Comparison of ENCODE assay signal across 1 cellular context in the genomic region with DNA sequence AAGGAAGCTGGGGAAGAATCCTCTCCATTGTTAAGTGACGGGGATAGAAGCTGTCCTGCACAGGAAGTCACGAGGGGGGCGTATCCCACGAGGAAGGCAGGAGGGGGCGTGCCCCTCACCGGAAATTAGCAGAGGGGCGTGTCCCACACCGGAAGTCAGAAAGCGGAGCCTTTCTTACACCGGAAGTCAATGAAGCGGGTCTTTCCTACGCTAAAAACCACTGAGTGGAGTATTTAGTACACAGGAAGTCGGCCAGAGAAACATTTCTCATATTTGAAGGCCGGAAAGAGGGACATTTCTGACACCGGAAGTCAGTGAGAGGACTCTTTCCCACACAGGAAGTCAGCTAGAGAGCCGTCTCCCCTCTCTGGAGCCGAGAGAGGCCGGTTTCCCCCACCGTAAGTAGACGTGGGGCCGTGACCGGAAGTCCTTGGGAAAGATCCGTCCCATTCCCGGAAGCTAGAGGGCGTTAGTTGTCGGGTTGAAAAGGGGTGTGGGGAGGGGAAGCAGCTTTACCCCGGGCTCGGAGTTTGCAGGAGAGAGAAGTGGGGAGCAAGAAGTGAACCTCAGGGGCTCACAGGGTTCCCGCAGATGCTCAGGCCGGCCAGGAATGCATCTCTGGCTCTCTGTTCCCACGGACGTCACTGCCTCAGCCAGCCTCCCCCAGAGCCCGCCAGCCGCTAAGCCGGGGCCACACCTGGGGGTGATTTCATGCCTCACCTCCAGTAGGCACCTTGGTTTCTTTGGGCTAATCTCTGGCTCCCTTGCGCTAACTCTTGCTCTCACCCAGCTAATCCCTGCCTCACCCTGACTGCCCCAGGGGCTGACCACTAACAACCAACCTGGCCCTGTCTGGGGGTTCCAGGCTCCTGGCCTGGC.
TF ChIP-seq lines count a peak whose summit lies in the region.

No MANE protein-coding gene starts in this region.

TF ChIP-seq in HEK293, 187 proteins besides CTCF, POLR2A, EP300 and RAD21 (continued from another document and continues in another):
- TF ChIP-seq, protein P1, sequence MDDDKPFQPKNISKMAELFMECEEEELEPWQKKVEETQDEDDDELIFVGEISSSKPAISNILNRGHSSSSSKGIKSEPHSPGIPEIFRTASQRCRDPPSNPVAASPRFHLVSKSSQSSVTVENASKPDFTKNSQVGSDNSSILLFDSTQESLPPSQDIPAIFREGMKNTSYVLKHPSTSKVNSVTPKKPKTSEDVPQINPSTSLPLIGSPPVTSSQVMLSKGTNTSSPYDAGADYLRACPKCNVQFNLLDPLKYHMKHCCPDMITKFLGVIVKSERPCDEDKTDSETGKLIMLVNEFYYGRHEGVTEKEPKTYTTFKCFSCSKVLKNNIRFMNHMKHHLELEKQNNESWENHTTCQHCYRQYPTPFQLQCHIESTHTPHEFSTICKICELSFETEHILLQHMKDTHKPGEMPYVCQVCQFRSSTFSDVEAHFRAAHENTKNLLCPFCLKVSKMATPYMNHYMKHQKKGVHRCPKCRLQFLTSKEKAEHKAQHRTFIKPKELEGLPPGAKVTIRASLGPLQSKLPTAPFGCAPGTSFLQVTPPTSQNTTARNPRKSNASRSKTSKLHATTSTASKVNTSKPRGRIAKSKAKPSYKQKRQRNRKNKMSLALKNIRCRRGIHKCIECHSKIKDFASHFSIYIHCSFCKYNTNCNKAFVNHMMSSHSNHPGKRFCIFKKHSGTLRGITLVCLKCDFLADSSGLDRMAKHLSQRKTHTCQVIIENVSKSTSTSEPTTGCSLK (tag by site-specific recombination; IDR thresholded peaks at IDR 0.05) = no peak
- TF ChIP-seq, protein P2, sequence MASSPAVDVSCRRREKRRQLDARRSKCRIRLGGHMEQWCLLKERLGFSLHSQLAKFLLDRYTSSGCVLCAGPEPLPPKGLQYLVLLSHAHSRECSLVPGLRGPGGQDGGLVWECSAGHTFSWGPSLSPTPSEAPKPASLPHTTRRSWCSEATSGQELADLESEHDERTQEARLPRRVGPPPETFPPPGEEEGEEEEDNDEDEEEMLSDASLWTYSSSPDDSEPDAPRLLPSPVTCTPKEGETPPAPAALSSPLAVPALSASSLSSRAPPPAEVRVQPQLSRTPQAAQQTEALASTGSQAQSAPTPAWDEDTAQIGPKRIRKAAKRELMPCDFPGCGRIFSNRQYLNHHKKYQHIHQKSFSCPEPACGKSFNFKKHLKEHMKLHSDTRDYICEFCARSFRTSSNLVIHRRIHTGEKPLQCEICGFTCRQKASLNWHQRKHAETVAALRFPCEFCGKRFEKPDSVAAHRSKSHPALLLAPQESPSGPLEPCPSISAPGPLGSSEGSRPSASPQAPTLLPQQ (tag by site-specific recombination; IDR thresholded peaks at IDR 0.05) = peak; percentile 54; the same call in 1 of the 2 replicates
- TF ChIP-seq ZNF701 (tag by site-specific recombination; IDR thresholded peaks at IDR 0.05) (no peak), SP7 (tag by site-specific recombination; IDR thresholded peaks at IDR 0.05) (peak; percentile 28; the same call in 1 of the 2 replicates), ZNF660 (tag by site-specific recombination; IDR thresholded peaks at IDR 0.05) (peak; percentile 61; the same call in 1 of the 2 replicates), KLF8 (tag by site-specific recombination; IDR thresholded peaks at IDR 0.05) (peak; percentile 78; the same call in 1 of the 2 replicates), SP2 (tag by site-specific recombination; IDR thresholded peaks at IDR 0.05) (peak; percentile 94), ZNF501 (tag by site-specific recombination; IDR thresholded peaks at IDR 0.05) (no peak), ZNF777 (tag by site-specific recombination; IDR thresholded peaks at IDR 0.05; ENCODE audit: borderline replicate concordance) (0 out of 2 replicates have a peak, but pooled peaks have one; percentile 14), ZNF654 (tag by site-specific recombination; IDR thresholded peaks at IDR 0.05; ENCODE audit: low read depth) (peak; percentile 24; the same call in 1 of the 2 replicates), ZBTB48 (tag by site-specific recombination; IDR thresholded peaks at IDR 0.05) (no peak), ZBTB21 (tag by site-specific recombination; IDR thresholded peaks at IDR 0.05) (peak; percentile 34; the same call in 1 of the 2 replicates), IKZF3 (tag by site-specific recombination; IDR thresholded peaks at IDR 0.05) (peak; percentile 79), SP3 (tag by site-specific recombination; IDR thresholded peaks at IDR 0.05) (peak; percentile 90), ZEB2 (tag by site-specific recombination; IDR thresholded peaks at IDR 0.05) (0 out of 2 replicates have a peak, but pooled peaks have one; percentile 46), ZNF514 (tag by site-specific recombination; IDR thresholded peaks at IDR 0.05) (no peak), MZF1 (tag by site-specific recombination; IDR thresholded peaks at IDR 0.05; ENCODE audit: borderline replicate concordance) (no peak), PRDM1 (tag by site-specific recombination; IDR thresholded peaks at IDR 0.05) (peak; percentile 36; the same call in 1 of the 2 replicates), GLIS1 (tag by site-specific recombination; IDR thresholded peaks at IDR 0.05) (peak; percentile 55; the same call in 1 of the 2 replicates), ZNF48 (tag by site-specific recombination; IDR thresholded peaks at IDR 0.05) (no peak), KLF1 (tag by site-specific recombination; IDR thresholded peaks at IDR 0.05) (peak; percentile 92), KLF9 (tag by site-specific recombination; IDR thresholded peaks at IDR 0.05; ENCODE audit: low read depth) (peak; percentile 100), ZNF121 (tag by site-specific recombination; IDR thresholded peaks at IDR 0.05) (no peak), SETDB1 (IDR thresholded peaks at IDR 0.05; ENCODE audit: insufficient read length, low read length) (peak; percentile 26), ZNF341 (tag by site-specific recombination; IDR thresholded peaks at IDR 0.05; ENCODE audit: low read depth) (peak; percentile 41; the same call in 1 of the 2 replicates), ZNF184 (tag by site-specific recombination; IDR thresholded peaks at IDR 0.05) (0 out of 2 replicates have a peak, but pooled peaks have one; percentile 22)
- TF ChIP-seq, protein P3, sequence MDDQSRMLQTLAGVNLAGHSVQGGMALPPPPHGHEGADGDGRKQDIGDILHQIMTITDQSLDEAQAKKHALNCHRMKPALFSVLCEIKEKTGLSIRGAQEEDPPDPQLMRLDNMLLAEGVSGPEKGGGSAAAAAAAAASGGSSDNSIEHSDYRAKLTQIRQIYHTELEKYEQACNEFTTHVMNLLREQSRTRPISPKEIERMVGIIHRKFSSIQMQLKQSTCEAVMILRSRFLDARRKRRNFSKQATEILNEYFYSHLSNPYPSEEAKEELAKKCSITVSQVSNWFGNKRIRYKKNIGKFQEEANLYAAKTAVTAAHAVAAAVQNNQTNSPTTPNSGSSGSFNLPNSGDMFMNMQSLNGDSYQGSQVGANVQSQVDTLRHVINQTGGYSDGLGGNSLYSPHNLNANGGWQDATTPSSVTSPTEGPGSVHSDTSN (CRISPR knock-in tag; IDR thresholded peaks at IDR 0.05) = 0 out of 2 replicates have a peak, but pooled peaks have one; percentile 4
- TF ChIP-seq, protein P4, sequence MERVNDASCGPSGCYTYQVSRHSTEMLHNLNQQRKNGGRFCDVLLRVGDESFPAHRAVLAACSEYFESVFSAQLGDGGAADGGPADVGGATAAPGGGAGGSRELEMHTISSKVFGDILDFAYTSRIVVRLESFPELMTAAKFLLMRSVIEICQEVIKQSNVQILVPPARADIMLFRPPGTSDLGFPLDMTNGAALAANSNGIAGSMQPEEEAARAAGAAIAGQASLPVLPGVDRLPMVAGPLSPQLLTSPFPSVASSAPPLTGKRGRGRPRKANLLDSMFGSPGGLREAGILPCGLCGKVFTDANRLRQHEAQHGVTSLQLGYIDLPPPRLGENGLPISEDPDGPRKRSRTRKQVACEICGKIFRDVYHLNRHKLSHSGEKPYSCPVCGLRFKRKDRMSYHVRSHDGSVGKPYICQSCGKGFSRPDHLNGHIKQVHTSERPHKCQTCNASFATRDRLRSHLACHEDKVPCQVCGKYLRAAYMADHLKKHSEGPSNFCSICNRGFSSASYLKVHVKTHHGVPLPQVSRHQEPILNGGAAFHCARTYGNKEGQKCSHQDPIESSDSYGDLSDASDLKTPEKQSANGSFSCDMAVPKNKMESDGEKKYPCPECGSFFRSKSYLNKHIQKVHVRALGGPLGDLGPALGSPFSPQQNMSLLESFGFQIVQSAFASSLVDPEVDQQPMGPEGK (tag by site-specific recombination; IDR thresholded peaks at IDR 0.05) = peak; percentile 78
- TF ChIP-seq, protein P5, sequence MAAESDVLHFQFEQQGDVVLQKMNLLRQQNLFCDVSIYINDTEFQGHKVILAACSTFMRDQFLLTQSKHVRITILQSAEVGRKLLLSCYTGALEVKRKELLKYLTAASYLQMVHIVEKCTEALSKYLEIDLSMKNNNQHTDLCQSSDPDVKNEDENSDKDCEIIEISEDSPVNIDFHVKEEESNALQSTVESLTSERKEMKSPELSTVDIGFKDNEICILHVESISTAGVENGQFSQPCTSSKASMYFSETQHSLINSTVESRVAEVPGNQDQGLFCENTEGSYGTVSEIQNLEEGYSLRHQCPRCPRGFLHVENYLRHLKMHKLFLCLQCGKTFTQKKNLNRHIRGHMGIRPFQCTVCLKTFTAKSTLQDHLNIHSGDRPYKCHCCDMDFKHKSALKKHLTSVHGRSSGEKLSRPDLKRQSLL (tag by site-specific recombination; IDR thresholded peaks at IDR 0.05) = no peak
- TF ChIP-seq, protein P6, sequence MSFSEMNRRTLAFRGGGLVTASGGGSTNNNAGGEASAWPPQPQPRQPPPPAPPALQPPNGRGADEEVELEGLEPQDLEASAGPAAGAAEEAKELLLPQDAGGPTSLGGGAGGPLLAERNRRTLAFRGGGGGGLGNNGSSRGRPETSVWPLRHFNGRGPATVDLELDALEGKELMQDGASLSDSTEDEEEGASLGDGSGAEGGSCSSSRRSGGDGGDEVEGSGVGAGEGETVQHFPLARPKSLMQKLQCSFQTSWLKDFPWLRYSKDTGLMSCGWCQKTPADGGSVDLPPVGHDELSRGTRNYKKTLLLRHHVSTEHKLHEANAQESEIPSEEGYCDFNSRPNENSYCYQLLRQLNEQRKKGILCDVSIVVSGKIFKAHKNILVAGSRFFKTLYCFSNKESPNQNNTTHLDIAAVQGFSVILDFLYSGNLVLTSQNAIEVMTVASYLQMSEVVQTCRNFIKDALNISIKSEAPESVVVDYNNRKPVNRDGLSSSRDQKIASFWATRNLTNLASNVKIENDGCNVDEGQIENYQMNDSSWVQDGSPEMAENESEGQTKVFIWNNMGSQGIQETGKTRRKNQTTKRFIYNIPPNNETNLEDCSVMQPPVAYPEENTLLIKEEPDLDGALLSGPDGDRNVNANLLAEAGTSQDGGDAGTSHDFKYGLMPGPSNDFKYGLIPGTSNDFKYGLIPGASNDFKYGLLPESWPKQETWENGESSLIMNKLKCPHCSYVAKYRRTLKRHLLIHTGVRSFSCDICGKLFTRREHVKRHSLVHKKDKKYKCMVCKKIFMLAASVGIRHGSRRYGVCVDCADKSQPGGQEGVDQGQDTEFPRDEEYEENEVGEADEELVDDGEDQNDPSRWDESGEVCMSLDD (tag by site-specific recombination; IDR thresholded peaks at IDR 0.05) = peak; percentile 82
- TF ChIP-seq, protein P7, sequence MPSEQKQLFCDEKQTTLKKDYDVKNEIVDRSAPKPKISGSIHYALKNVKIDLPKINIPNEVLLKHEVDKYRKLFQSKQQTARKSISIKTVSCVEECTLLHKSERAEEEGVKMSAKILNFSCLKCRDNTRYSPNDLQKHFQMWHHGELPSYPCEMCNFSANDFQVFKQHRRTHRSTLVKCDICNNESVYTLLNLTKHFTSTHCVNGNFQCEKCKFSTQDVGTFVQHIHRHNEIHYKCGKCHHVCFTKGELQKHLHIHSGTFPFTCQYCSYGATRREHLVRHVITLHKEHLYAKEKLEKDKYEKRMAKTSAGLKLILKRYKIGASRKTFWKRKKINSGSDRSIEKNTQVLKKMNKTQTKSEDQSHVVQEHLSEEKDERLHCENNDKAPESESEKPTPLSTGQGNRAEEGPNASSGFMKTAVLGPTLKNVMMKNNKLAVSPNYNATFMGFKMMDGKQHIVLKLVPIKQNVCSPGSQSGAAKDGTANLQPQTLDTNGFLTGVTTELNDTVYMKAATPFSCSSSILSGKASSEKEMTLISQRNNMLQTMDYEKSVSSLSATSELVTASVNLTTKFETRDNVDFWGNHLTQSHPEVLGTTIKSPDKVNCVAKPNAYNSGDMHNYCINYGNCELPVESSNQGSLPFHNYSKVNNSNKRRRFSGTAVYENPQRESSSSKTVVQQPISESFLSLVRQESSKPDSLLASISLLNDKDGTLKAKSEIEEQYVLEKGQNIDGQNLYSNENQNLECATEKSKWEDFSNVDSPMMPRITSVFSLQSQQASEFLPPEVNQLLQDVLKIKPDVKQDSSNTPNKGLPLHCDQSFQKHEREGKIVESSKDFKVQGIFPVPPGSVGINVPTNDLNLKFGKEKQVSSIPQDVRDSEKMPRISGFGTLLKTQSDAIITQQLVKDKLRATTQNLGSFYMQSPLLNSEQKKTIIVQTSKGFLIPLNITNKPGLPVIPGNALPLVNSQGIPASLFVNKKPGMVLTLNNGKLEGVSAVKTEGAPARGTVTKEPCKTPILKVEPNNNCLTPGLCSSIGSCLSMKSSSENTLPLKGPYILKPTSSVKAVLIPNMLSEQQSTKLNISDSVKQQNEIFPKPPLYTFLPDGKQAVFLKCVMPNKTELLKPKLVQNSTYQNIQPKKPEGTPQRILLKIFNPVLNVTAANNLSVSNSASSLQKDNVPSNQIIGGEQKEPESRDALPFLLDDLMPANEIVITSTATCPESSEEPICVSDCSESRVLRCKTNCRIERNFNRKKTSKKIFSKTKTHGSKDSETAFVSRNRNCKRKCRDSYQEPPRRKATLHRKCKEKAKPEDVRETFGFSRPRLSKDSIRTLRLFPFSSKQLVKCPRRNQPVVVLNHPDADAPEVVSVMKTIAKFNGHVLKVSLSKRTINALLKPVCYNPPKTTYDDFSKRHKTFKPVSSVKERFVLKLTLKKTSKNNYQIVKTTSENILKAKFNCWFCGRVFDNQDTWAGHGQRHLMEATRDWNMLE (tag by site-specific recombination; conservative IDR thresholded peaks at IDR 0.05; ENCODE audit: low read depth) = peak; percentile 100
- TF ChIP-seq, protein P8, sequence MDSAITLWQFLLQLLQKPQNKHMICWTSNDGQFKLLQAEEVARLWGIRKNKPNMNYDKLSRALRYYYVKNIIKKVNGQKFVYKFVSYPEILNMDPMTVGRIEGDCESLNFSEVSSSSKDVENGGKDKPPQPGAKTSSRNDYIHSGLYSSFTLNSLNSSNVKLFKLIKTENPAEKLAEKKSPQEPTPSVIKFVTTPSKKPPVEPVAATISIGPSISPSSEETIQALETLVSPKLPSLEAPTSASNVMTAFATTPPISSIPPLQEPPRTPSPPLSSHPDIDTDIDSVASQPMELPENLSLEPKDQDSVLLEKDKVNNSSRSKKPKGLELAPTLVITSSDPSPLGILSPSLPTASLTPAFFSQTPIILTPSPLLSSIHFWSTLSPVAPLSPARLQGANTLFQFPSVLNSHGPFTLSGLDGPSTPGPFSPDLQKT (IDR thresholded peaks at IDR 0.05; ENCODE audit: borderline replicate concordance, low read depth, low read length) = peak; percentile 89
- TF ChIP-seq, protein P9, sequence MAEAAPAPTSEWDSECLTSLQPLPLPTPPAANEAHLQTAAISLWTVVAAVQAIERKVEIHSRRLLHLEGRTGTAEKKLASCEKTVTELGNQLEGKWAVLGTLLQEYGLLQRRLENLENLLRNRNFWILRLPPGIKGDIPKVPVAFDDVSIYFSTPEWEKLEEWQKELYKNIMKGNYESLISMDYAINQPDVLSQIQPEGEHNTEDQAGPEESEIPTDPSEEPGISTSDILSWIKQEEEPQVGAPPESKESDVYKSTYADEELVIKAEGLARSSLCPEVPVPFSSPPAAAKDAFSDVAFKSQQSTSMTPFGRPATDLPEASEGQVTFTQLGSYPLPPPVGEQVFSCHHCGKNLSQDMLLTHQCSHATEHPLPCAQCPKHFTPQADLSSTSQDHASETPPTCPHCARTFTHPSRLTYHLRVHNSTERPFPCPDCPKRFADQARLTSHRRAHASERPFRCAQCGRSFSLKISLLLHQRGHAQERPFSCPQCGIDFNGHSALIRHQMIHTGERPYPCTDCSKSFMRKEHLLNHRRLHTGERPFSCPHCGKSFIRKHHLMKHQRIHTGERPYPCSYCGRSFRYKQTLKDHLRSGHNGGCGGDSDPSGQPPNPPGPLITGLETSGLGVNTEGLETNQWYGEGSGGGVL (tag by site-specific recombination; IDR thresholded peaks at IDR 0.05) = peak; percentile 80
